10 cellular contexts compared by ENCODE assay signal in genomic region chr2:215796160-215796559, GRCh38.
A peak's percentile ranks its signal among the peaks of the same experiment; 100 is the strongest.
DNase-seq lines count a peak whose midpoint lies in the region; ATAC-seq and TF ChIP-seq lines count a peak whose summit lies in the region.
"Had no signal": no experiment of that assay in that cellular context is flagged by ENCODE, and none has a peak within 500 bp of the region (broad histone marks: within the 10 kb centered on the region; RNA-seq: fewer than 3 reads in every experiment).

No MANE protein-coding gene starts in this region.

- H3K4me1 ChIP-seq in Caco-2: peaks cover 37% of the 10 kb centered on the region

- no peak for DNase-seq in Caco-2
- peak; percentile 81 for DNase-seq in LHCN-M2 (ENCODE audit: low read depth)
- DNase-seq in astrocyte of the hippocampus (ENCODE audit: low read depth, low spot score): peak; percentile 77
- DNase-seq in myocyte (ENCODE audit: low read depth): peak; percentile 46
- DNase-seq in activated naive CD4-positive, alpha-beta T cell treated with anti-CD3 and anti-CD28 coated beads, Interleukin-2, amount 10 ng/mL, durations not matched to agents 7 days and 5 days: no peak
- no peak for DNase-seq in Calu3
- no peak for DNase-seq in activated naive CD4-positive, alpha-beta T cell treated with anti-CD3 and anti-CD28 coated beads for 36 hours
- DNase-seq: naive B cell, NCI-H187 treated with DMSO at 0.1 percent for 48 hours had no signal

- POLR2A ChIA-PET in Caco-2 (lab: Charles Lee): no interaction called here

- H3K4me1 Mint-ChIP-seq in Caco-2 (ENCODE audit: low read depth, unreplicated experiment) (peaks cover 50% of the 10 kb centered on the region), Calu3 (ENCODE audit: low read depth, unreplicated experiment) (peaks cover 28% of the 10 kb centered on the region)
- H3K4me1 Mint-ChIP-seq in activated naive CD4-positive, alpha-beta T cell treated with anti-CD3 and anti-CD28 coated beads, Interleukin-2, amount 10 ng/mL, durations not matched to agents 7 days and 5 days: peaks cover 5% of the 10 kb centered on the region
- H3K4me1 Mint-ChIP-seq in activated naive CD4-positive, alpha-beta T cell treated with anti-CD3 and anti-CD28 coated beads for 36 hours (ENCODE audit: low read depth): peaks cover 6% of the 10 kb centered on the region
- H3K4me1 Mint-ChIP-seq: naive B cell had no signal

- H3K4me3 Mint-ChIP-seq in Caco-2 (ENCODE audit: unreplicated experiment): no peak overlapping the region
- no peak overlapping the region for H3K4me3 Mint-ChIP-seq in activated naive CD4-positive, alpha-beta T cell treated with anti-CD3 and anti-CD28 coated beads, Interleukin-2, amount 10 ng/mL, durations not matched to agents 7 days and 5 days
- H3K4me3 Mint-ChIP-seq in Calu3 (ENCODE audit: low read depth, unreplicated experiment): no peak overlapping the region
- no peak overlapping the region for H3K4me3 Mint-ChIP-seq in activated naive CD4-positive, alpha-beta T cell treated with anti-CD3 and anti-CD28 coated beads for 36 hours
- H3K4me3 Mint-ChIP-seq: naive B cell had no signal

- BruUV-seq in Caco-2 (replicated peaks; lab: Mats Ljungman, UMichigan) (no TSS peak), Calu3 (replicated peaks; lab: Mats Ljungman, UMichigan) (no TSS peak)

- H3K27me3 Mint-ChIP-seq in Caco-2 (ENCODE audit: insufficient read depth, unreplicated experiment): no peaks in the 10 kb centered on the region
- H3K27me3 Mint-ChIP-seq in activated naive CD4-positive, alpha-beta T cell treated with anti-CD3 and anti-CD28 coated beads, Interleukin-2, amount 10 ng/mL, durations not matched to agents 7 days and 5 days: peaks cover 4% of the 10 kb centered on the region
- no peaks in the 10 kb centered on the region for H3K27me3 Mint-ChIP-seq in Calu3 (ENCODE audit: unreplicated experiment)
- no peaks in the 10 kb centered on the region for H3K27me3 Mint-ChIP-seq in activated naive CD4-positive, alpha-beta T cell treated with anti-CD3 and anti-CD28 coated beads for 36 hours (ENCODE audit: low read depth)

- H3K36me3 Mint-ChIP-seq in Caco-2 (ENCODE audit: insufficient read depth, unreplicated experiment) (peaks cover 5% of the 10 kb centered on the region), Calu3 (ENCODE audit: insufficient read depth, unreplicated experiment) (peaks cover 4% of the 10 kb centered on the region)
- H3K36me3 Mint-ChIP-seq in activated naive CD4-positive, alpha-beta T cell treated with anti-CD3 and anti-CD28 coated beads, Interleukin-2, amount 10 ng/mL, durations not matched to agents 7 days and 5 days: no peaks in the 10 kb centered on the region
- H3K36me3 Mint-ChIP-seq in activated naive CD4-positive, alpha-beta T cell treated with anti-CD3 and anti-CD28 coated beads for 36 hours (ENCODE audit: low read depth): no peaks in the 10 kb centered on the region

- no peak overlapping the region for H3K4me3 ChIP-seq in Caco-2 (ENCODE audit: low read depth, low read length)

- peaks cover 4% of the 10 kb centered on the region for H3K9me3 ChIP-seq in Caco-2

- ATAC-seq in HG02884 (IDR thresholded peaks at IDR 0.05; ENCODE audit: unreplicated experiment): no peak

- intact Hi-C loops in Caco-2 (cut with micrococcal nuclease; ENCODE audit: unreplicated experiment): no loop called here
- intact Hi-C loops in Calu3 (cut with micrococcal nuclease; ENCODE audit: unreplicated experiment): no loop called here
- intact Hi-C loops in activated naive CD4-positive, alpha-beta T cell treated with anti-CD3 and anti-CD28 coated beads for 36 hours (cut with micrococcal nuclease): no loop called here

- H3K27ac Mint-ChIP-seq in Caco-2 (ENCODE audit: unreplicated experiment) (peak overlapping the region; percentile 78), Calu3 (ENCODE audit: unreplicated experiment) (no peak overlapping the region)
- no peak overlapping the region for H3K27ac Mint-ChIP-seq in activated naive CD4-positive, alpha-beta T cell treated with anti-CD3 and anti-CD28 coated beads, Interleukin-2, amount 10 ng/mL, durations not matched to agents 7 days and 5 days
- no peak overlapping the region for H3K27ac Mint-ChIP-seq in activated naive CD4-positive, alpha-beta T cell treated with anti-CD3 and anti-CD28 coated beads for 36 hours

- no peaks in the 10 kb centered on the region for H3K27me3 ChIP-seq in Caco-2 (replicated peaks; ENCODE audit: control insufficient read depth, insufficient read depth, low read length)

- H3K36me3 ChIP-seq in Caco-2 (ENCODE audit: control insufficient read depth, insufficient read depth, low read length): no peaks in the 10 kb centered on the region

- no peak for TF ChIP-seq CTCF in Caco-2 (IDR thresholded peaks at IDR 0.05; ENCODE audit: insufficient read depth in 1 of 2, low read depth in 1 of 2, low read length in 1 of 2, severe bottlenecking in 1 of 2, unreplicated experiment in 1 of 2)
- no peak for TF ChIP-seq CTCF in Calu3 (IDR thresholded peaks at IDR 0.05; ENCODE audit: unreplicated experiment)

- peaks cover 13% of the 10 kb centered on the region for H3K9me3 Mint-ChIP-seq in Caco-2 (ENCODE audit: unreplicated experiment)
- no peaks in the 10 kb centered on the region for H3K9me3 Mint-ChIP-seq in activated naive CD4-positive, alpha-beta T cell treated with anti-CD3 and anti-CD28 coated beads, Interleukin-2, amount 10 ng/mL, durations not matched to agents 7 days and 5 days
- H3K9me3 Mint-ChIP-seq in Calu3 (ENCODE audit: low read depth, unreplicated experiment): no peaks in the 10 kb centered on the region
- no peaks in the 10 kb centered on the region for H3K9me3 Mint-ChIP-seq in activated naive CD4-positive, alpha-beta T cell treated with anti-CD3 and anti-CD28 coated beads for 36 hours

- CTCF ChIA-PET in Caco-2 (lab: Charles Lee) (no interaction called here), Calu3 (lab: Charles Lee) (no interaction called here)
- CTCF ChIA-PET in activated naive CD4-positive, alpha-beta T cell treated with anti-CD3 and anti-CD28 coated beads, Interleukin-2, amount 10 ng/mL, durations not matched to agents 7 days and 5 days (lab: Charles Lee): no interaction called here
- CTCF ChIA-PET in activated naive CD4-positive, alpha-beta T cell treated with anti-CD3 and anti-CD28 coated beads for 36 hours (lab: Charles Lee): interaction anchor here (0.6 to 1.4 kb wide), 3 partner anchors 16 to 135 kb away, joined by 3 read pairs; no protein-coding TSS in a partner anchor

Comparison
In these comparisons a context has a peak if more than half of its experiments do, and no peak if none do; other contexts are left out.
1. DNase-seq: peak in LHCN-M2 (single experiment), astrocyte of the hippocampus (single experiment) and myocyte (single experiment); none in Caco-2 (0 of 2), activated naive CD4-positive, alpha-beta T cell treated with anti-CD3 and anti-CD28 coated beads, Interleukin-2, amount 10 ng/mL, durations not matched to agents 7 days and 5 days (single experiment), Calu3 (single experiment) and activated naive CD4-positive, alpha-beta T cell treated with anti-CD3 and anti-CD28 coated beads for 36 hours (single experiment).